ENCODE assay signal across 1 cellular context in the genomic region with DNA sequence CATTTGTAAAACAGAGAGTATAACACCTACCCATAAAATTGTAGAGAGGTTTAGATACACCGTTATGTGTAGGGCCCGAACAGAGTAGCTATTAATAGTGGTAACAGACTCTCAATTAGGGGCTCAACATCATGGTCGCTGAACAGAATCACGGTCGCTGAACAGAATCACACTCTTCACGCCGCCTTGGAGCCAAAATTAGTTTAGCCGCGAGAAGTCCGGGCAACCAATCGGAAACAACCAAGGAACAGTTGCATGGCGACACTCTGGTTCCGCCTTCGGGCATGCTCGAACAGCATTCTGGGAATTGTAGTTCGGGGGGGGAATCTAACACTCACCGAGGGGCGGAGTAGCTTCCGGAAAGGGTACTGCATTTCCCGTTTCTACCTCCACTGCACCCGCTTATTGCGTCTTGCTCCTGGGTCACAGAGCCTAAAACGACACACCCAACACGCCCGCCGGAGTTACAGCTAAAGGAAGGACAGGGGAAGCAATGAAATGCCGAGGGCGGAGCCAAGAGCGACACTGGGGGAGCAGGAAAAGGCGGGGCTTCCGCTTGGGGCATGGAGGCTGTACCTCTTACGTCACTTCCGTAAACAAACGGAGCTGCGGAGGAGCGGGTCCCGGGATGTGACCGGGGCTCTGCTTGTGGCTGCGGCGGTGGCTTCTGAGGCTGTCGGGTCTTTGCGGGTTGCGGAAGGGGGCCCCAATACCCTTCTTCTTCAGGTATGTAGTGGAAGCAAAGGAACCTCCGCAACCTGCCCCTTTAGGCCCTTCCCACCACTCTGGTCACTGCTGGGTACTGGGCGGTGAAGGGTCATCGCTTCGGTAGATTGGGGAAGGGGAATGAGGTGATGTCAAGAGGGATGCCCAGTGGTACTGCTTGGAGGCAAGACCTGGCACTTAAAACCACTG.
TF ChIP-seq lines count a peak whose summit lies in the region.

TSS of gene CCDC28A (plus strand) at position 593 of the 915 bp plus-strand sequence. CDS start 2,352 bp downstream, outside the sequence.

TF ChIP-seq in H1, 55 proteins besides CTCF, POLR2A, EP300 and RAD21 (continued from another document):
- TF ChIP-seq FOSL1 (IDR thresholded peaks at IDR 0.05; ENCODE audit: insufficient read depth, low read depth, low read length) = no peak
- TF ChIP-seq CHD1 (IDR thresholded peaks at IDR 0.05; ENCODE audit: low read depth, low read length) = no peak
- TF ChIP-seq MAX (IDR thresholded peaks at IDR 0.05) = peak; percentile 14
- TF ChIP-seq TAF1 (IDR thresholded peaks at IDR 0.05; ENCODE audit: low read depth, low read length) = peak; percentile 81
- peak; percentile 48 for TF ChIP-seq TBP (IDR thresholded peaks at IDR 0.05; ENCODE audit: low read depth, low read length)
- no peak for TF ChIP-seq USF2 (IDR thresholded peaks at IDR 0.05; ENCODE audit: low read length)
- TF ChIP-seq SIX5 (IDR thresholded peaks at IDR 0.05; ENCODE audit: low read depth, low read length) = peak; percentile 68
- TF ChIP-seq ZNF274 (IDR thresholded peaks at IDR 0.05; ENCODE audit: borderline replicate concordance, extremely low read depth, low read length) = no peak
- no peak for TF ChIP-seq CEBPB (IDR thresholded peaks at IDR 0.05; ENCODE audit: low read depth, low read length)
- TF ChIP-seq, protein P1, sequence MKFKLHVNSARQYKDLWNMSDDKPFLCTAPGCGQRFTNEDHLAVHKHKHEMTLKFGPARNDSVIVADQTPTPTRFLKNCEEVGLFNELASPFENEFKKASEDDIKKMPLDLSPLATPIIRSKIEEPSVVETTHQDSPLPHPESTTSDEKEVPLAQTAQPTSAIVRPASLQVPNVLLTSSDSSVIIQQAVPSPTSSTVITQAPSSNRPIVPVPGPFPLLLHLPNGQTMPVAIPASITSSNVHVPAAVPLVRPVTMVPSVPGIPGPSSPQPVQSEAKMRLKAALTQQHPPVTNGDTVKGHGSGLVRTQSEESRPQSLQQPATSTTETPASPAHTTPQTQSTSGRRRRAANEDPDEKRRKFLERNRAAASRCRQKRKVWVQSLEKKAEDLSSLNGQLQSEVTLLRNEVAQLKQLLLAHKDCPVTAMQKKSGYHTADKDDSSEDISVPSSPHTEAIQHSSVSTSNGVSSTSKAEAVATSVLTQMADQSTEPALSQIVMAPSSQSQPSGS (IDR thresholded peaks at IDR 0.05; ENCODE audit: low read length) = 0 out of 2 replicates have a peak, but pooled peaks have one; percentile 34
- TF ChIP-seq, protein P2, sequence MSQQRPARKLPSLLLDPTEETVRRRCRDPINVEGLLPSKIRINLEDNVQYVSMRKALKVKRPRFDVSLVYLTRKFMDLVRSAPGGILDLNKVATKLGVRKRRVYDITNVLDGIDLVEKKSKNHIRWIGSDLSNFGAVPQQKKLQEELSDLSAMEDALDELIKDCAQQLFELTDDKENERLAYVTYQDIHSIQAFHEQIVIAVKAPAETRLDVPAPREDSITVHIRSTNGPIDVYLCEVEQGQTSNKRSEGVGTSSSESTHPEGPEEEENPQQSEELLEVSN (IDR thresholded peaks at IDR 0.05) = no peak
- TF ChIP-seq RFX5 (IDR thresholded peaks at IDR 0.05; ENCODE audit: borderline replicate concordance, low read depth, low read length) = no peak
- TF ChIP-seq BACH1 (IDR thresholded peaks at IDR 0.05; ENCODE audit: low read length) = no peak
- TF ChIP-seq CREB1 (IDR thresholded peaks at IDR 0.05) = peak; percentile 91
- TF ChIP-seq TCF12 (IDR thresholded peaks at IDR 0.05; ENCODE audit: low read depth, low read length) = no peak
- no peak for TF ChIP-seq JUN (IDR thresholded peaks at IDR 0.05; ENCODE audit: low read depth, low read length)
- TF ChIP-seq BCL11A (IDR thresholded peaks at IDR 0.05; ENCODE audit: low read depth in 2 of 2, low read length in 2 of 2) = no peak
- peak; percentile 86 for TF ChIP-seq GABPA (IDR thresholded peaks at IDR 0.05; ENCODE audit: borderline replicate concordance, insufficient read depth, low read length)
- TF ChIP-seq ATF3 (IDR thresholded peaks at IDR 0.05; ENCODE audit: insufficient read depth, low read depth, low read length) = no peak
- TF ChIP-seq RNF2 (IDR thresholded peaks at IDR 0.05; ENCODE audit: borderline replicate concordance, low read depth, low read length, missing control alignments, poor library complexity, severe bottlenecking) = no peak
- peak; percentile 69 for TF ChIP-seq PHF8 (conservative IDR thresholded peaks at IDR 0.05; ENCODE audit: low read depth, low read length)
- no peak for TF ChIP-seq SAP30 (IDR thresholded peaks at IDR 0.05; ENCODE audit: insufficient read depth, insufficient replicate concordance, low read length)
- TF ChIP-seq KDM4A (IDR thresholded peaks at IDR 0.05; ENCODE audit: low read depth, low read length, severe bottlenecking) = peak; percentile 84
- no peak for TF ChIP-seq JUND (IDR thresholded peaks at IDR 0.05; ENCODE audit: low read length)
- TF ChIP-seq, protein P3, sequence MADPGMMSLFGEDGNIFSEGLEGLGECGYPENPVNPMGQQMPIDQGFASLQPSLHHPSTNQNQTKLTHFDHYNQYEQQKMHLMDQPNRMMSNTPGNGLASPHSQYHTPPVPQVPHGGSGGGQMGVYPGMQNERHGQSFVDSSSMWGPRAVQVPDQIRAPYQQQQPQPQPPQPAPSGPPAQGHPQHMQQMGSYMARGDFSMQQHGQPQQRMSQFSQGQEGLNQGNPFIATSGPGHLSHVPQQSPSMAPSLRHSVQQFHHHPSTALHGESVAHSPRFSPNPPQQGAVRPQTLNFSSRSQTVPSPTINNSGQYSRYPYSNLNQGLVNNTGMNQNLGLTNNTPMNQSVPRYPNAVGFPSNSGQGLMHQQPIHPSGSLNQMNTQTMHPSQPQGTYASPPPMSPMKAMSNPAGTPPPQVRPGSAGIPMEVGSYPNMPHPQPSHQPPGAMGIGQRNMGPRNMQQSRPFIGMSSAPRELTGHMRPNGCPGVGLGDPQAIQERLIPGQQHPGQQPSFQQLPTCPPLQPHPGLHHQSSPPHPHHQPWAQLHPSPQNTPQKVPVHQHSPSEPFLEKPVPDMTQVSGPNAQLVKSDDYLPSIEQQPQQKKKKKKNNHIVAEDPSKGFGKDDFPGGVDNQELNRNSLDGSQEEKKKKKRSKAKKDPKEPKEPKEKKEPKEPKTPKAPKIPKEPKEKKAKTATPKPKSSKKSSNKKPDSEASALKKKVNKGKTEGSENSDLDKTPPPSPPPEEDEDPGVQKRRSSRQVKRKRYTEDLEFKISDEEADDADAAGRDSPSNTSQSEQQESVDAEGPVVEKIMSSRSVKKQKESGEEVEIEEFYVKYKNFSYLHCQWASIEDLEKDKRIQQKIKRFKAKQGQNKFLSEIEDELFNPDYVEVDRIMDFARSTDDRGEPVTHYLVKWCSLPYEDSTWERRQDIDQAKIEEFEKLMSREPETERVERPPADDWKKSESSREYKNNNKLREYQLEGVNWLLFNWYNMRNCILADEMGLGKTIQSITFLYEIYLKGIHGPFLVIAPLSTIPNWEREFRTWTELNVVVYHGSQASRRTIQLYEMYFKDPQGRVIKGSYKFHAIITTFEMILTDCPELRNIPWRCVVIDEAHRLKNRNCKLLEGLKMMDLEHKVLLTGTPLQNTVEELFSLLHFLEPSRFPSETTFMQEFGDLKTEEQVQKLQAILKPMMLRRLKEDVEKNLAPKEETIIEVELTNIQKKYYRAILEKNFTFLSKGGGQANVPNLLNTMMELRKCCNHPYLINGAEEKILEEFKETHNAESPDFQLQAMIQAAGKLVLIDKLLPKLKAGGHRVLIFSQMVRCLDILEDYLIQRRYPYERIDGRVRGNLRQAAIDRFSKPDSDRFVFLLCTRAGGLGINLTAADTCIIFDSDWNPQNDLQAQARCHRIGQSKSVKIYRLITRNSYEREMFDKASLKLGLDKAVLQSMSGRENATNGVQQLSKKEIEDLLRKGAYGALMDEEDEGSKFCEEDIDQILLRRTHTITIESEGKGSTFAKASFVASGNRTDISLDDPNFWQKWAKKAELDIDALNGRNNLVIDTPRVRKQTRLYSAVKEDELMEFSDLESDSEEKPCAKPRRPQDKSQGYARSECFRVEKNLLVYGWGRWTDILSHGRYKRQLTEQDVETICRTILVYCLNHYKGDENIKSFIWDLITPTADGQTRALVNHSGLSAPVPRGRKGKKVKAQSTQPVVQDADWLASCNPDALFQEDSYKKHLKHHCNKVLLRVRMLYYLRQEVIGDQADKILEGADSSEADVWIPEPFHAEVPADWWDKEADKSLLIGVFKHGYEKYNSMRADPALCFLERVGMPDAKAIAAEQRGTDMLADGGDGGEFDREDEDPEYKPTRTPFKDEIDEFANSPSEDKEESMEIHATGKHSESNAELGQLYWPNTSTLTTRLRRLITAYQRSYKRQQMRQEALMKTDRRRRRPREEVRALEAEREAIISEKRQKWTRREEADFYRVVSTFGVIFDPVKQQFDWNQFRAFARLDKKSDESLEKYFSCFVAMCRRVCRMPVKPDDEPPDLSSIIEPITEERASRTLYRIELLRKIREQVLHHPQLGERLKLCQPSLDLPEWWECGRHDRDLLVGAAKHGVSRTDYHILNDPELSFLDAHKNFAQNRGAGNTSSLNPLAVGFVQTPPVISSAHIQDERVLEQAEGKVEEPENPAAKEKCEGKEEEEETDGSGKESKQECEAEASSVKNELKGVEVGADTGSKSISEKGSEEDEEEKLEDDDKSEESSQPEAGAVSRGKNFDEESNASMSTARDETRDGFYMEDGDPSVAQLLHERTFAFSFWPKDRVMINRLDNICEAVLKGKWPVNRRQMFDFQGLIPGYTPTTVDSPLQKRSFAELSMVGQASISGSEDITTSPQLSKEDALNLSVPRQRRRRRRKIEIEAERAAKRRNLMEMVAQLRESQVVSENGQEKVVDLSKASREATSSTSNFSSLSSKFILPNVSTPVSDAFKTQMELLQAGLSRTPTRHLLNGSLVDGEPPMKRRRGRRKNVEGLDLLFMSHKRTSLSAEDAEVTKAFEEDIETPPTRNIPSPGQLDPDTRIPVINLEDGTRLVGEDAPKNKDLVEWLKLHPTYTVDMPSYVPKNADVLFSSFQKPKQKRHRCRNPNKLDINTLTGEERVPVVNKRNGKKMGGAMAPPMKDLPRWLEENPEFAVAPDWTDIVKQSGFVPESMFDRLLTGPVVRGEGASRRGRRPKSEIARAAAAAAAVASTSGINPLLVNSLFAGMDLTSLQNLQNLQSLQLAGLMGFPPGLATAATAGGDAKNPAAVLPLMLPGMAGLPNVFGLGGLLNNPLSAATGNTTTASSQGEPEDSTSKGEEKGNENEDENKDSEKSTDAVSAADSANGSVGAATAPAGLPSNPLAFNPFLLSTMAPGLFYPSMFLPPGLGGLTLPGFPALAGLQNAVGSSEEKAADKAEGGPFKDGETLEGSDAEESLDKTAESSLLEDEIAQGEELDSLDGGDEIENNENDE (IDR thresholded peaks at IDR 0.05; ENCODE audit: insufficient replicate concordance, low read length) = no peak
- TF ChIP-seq NANOG (IDR thresholded peaks at IDR 0.05; ENCODE audit: insufficient read depth, low read depth, low read length, poor library complexity, severe bottlenecking) = no peak
- peak; percentile 18 for TF ChIP-seq TAF7 (optimal IDR thresholded peaks at IDR 0.05; ENCODE audit: borderline replicate concordance, low read depth, low read length)
- peak; percentile 87 for TF ChIP-seq ASH2L (IDR thresholded peaks at IDR 0.05; ENCODE audit: low read length)
- no peak for TF ChIP-seq TEAD4 (IDR thresholded peaks at IDR 0.05; ENCODE audit: low read depth, low read length)
- TF ChIP-seq CBX8 (IDR thresholded peaks at IDR 0.05; ENCODE audit: borderline replicate concordance, low read depth, low read length) = no peak
- peak; percentile 32; the same call in 1 of the 2 replicates for TF ChIP-seq YY1 (IDR thresholded peaks at IDR 0.05; ENCODE audit: low read depth, low read length)
- TF ChIP-seq SP2 (IDR thresholded peaks at IDR 0.05; ENCODE audit: low read length) = peak; percentile 12
- TF ChIP-seq MAFK (IDR thresholded peaks at IDR 0.05; ENCODE audit: low read depth, low read length) = no peak
- 0 out of 4 replicates have a peak, but pooled peaks of 1 of the 2 experiments have one; percentile 41 for TF ChIP-seq HDAC2 (IDR thresholded peaks at IDR 0.05; ENCODE audit: borderline replicate concordance in 1 of 2, low read depth in 2 of 2, low read length in 2 of 2)
- TF ChIP-seq GTF2F1 (IDR thresholded peaks at IDR 0.05; ENCODE audit: borderline replicate concordance, low read depth, low read length) = no peak
- TF ChIP-seq SIRT6 (IDR thresholded peaks at IDR 0.05; ENCODE audit: low read length) = no peak
- TF ChIP-seq SUZ12 (IDR thresholded peaks at IDR 0.05; ENCODE audit: low read length) = no peak
- peak; percentile 57 to 71; a peak in 2 of 4 replicates for TF ChIP-seq SIN3A (conservative IDR thresholded peaks at IDR 0.05 in 1 of 2, IDR thresholded peaks at IDR 0.05 in 1 of 2; ENCODE audit: low read depth in 1 of 2, low read length in 2 of 2)
- TF ChIP-seq KDM1A (IDR thresholded peaks at IDR 0.05; ENCODE audit: borderline replicate concordance, low read length) = no peak
- TF ChIP-seq POU5F1 (IDR thresholded peaks at IDR 0.05; ENCODE audit: low read depth, low read length) = no peak
